Comparison of ENCODE assay signal across 27 cellular contexts in the genomic region with DNA sequence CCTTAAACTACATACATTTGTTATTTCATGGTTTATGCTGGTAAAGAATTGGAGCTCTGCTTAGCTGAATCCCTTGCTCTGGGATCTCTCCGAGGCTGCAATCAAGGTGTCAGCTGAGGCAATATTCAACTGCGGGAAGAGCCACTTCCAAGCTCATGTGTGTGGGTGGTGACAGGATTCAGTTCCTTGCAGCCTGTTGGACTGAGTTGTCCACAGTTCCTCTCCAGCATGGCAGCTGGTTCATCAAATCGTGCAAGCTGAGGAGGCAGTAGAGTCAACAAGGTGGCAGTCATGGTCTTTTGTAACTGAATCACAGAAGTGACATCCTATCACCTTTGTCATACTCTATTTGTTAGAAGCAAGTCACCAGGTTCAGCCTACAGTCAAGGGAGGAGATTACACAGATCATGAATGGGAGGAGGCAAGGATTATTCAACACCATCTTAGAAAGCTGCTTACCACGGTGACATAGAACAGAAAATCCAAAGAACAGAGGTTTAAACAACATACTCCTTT. TPM values are rescaled to one million over a fixed set of nuclear protein-coding genes. Genes with fewer than 3 reads are reported as not detected.
A peak's percentile ranks its signal among the peaks of the same experiment; 100 is the strongest.
DNase-seq lines count a peak whose midpoint lies in the region; ATAC-seq, FAIRE-seq and TF ChIP-seq lines count a peak whose summit lies in the region.
"Had no signal": no experiment of that assay in that cellular context is flagged by ENCODE, and none has a peak within 500 bp of the region (broad histone marks: within the 10 kb centered on the region; RNA-seq: fewer than 3 reads in every experiment).

No MANE protein-coding gene starts in this region.

- ATAC-seq in left ventricle myocardium superior, result no peak
- ATAC-seq: GM12878, SK-N-SH treated with all-trans-retinoic acid at 6 μM for 48 hours had no signal

- TF ChIP-seq CTCF in left ventricle myocardium inferior (IDR thresholded peaks at IDR 0.05; ENCODE audit: borderline replicate concordance) (no peak), bronchial epithelial cell (IDR thresholded peaks at IDR 0.05; ENCODE audit: insufficient read depth, low read length, severe bottlenecking) (no peak), foreskin fibroblast (IDR thresholded peaks at IDR 0.05; ENCODE audit: low read depth, low read length) (no peak)

- peak; percentile 50 for FAIRE-seq in bronchial epithelial cell (lab: Jason Lieb, UNC)
- FAIRE-seq: GM12878, H1, RCC 7860 had no signal

- intact Hi-C loops in left ventricle myocardium inferior (cut with micrococcal nuclease) (no loop called here), left ventricle myocardium superior (cut with micrococcal nuclease) (no loop called here)

- H3K27me3 ChIP-seq in left ventricle myocardium inferior (ENCODE audit: low read depth) (no peaks in the 10 kb centered on the region), bronchial epithelial cell (ENCODE audit: control insufficient read depth, insufficient read depth, low read length) (no peaks in the 10 kb centered on the region), subcutaneous abdominal adipose tissue (ENCODE audit: control insufficient read depth in 5 of 5, insufficient read depth in 4 of 5, low read length in 5 of 5) (no peaks in the 10 kb centered on the region)
- H3K27me3 ChIP-seq: BE2C, SJCRH30 had no signal

- H3K9me3 ChIP-seq in left ventricle myocardium inferior (replicated peaks) (no peaks in the 10 kb centered on the region), subcutaneous abdominal adipose tissue (ENCODE audit: control insufficient read depth in 5 of 5, low read length in 5 of 5) (no peaks in the 10 kb centered on the region)
- H3K9me3 ChIP-seq: BE2C, SJCRH30 had no signal

- peak; percentile 33 for DNase-seq in DMS53 (lab: John Stamatoyannopoulos, UW)
- no peak for DNase-seq in DMS53 treated with DMSO at 0.1 percent for 48 hours (lab: John Stamatoyannopoulos, UW; ENCODE audit: unreplicated experiment)
- DNase-seq in left ventricle myocardium inferior, result no peak
- DNase-seq in left ventricle myocardium superior, result no peak
- DNase-seq in bronchial epithelial cell (ENCODE audit: low read depth), result no peak
- DNase-seq in foreskin fibroblast, result no peak
- DNase-seq in COLO668 (lab: John Stamatoyannopoulos, UW; ENCODE audit: unreplicated experiment), result no peak
- DNase-seq: BE2C, DMS79, EL, GDM1, HCEC 1CT, NCI-H1048, NCI-H1417, NCI-H187 treated with DMSO at 0.1 percent for 48 hours, NCI-H2171 treated with DMSO at 0.1 percent for 48 hours, NCI-H345, NCI-H524 treated with DMSO at 0.1 percent for 48 hours, NCI-H774, SJCRH30 had no signal

- H3K4me1 ChIP-seq in left ventricle myocardium inferior, result peaks cover 90% of the 10 kb centered on the region
- peaks cover 4 to 46% (median 20%) of the 10 kb centered on the region in 5 donors for H3K4me1 ChIP-seq in subcutaneous abdominal adipose tissue (ENCODE audit: control insufficient read depth in 5 of 5, insufficient read depth in 5 of 5, low read length in 5 of 5)
- H3K4me1 ChIP-seq: SJCRH30 had no signal

- H3K27ac ChIP-seq in left ventricle myocardium inferior (replicated peaks), result peak overlapping the region; percentile 82
- H3K27ac ChIP-seq in subcutaneous abdominal adipose tissue (ENCODE audit: low read depth, low read length), result peak overlapping the region; percentile 6
- H3K27ac ChIP-seq: 22Rv1, HL-60, SJCRH30 had no signal

- no peak overlapping the region for H3K9ac ChIP-seq in subcutaneous abdominal adipose tissue (ENCODE audit: low read length in 5 of 5)

- H3K4me3 ChIP-seq in left ventricle myocardium inferior, result no peak overlapping the region
- H3K4me3 ChIP-seq in bronchial epithelial cell (ENCODE audit: low read depth, low read length), result no peak overlapping the region
- no peak overlapping the region for H3K4me3 ChIP-seq in subcutaneous abdominal adipose tissue (ENCODE audit: low read depth in 1 of 5, low read length in 5 of 5)
- H3K4me3 ChIP-seq in foreskin fibroblast (ENCODE audit: low read depth in 1 of 2, low read length in 2 of 2), result no peak overlapping the region
- H3K4me3 ChIP-seq: GM12878, SJCRH30 had no signal

- H3K36me3 ChIP-seq in left ventricle myocardium inferior (no peaks in the 10 kb centered on the region), bronchial epithelial cell (ENCODE audit: control insufficient read depth, insufficient read depth, low read length) (peaks cover 5% of the 10 kb centered on the region), subcutaneous abdominal adipose tissue (ENCODE audit: control insufficient read depth in 5 of 5, insufficient read depth in 5 of 5, low read length in 5 of 5) (peaks cover 0 to 33% (median 8%) of the 10 kb centered on the region in 5 donors)
- H3K36me3 ChIP-seq: BE2C, SJCRH30 had no signal

RNA-seq across cellular contexts. Expression of a gene that starts 56.9 kb away (rescaled TPM):
- total RNA-seq in left ventricle myocardium inferior, result 60.0 TPM
- total RNA-seq in left ventricle myocardium superior, result 59.9 TPM
- total RNA-seq in bronchial epithelial cell, result 15.0 and 16.1 TPM in 2 replicates
